Comparison of ENCODE assay signal across 20 cellular contexts in genomic region chr4:52780627-52781354, GRCh38. TPM values are rescaled to one million over a fixed set of nuclear protein-coding genes. Genes with fewer than 3 reads are reported as not detected.
DNase-seq lines count a peak whose midpoint lies in the region; ATAC-seq and TF ChIP-seq lines count a peak whose summit lies in the region.
"Had no signal": no experiment of that assay in that cellular context is flagged by ENCODE, and none has a peak within 500 bp of the region (broad histone marks: within the 10 kb centered on the region; RNA-seq: fewer than 3 reads in every experiment).

No MANE protein-coding gene starts in this region.

- H3K4me1 Mint-ChIP-seq in HFFc6 (ENCODE audit: low read depth), result no peaks in the 10 kb centered on the region
- H3K4me1 Mint-ChIP-seq: T-cell had no signal

- H3K27me3 ChIP-seq in foreskin keratinocyte, result no peaks in the 10 kb centered on the region

- ATAC-seq in GM18519 (IDR thresholded peaks at IDR 0.05; ENCODE audit: low FRiP score, unreplicated experiment), result peak; percentile 65
- ATAC-seq in foreskin keratinocyte, result peak; percentile 40
- ATAC-seq in HG02981 (IDR thresholded peaks at IDR 0.05; ENCODE audit: unreplicated experiment), result no peak
- ATAC-seq: activated CD4-positive, CD25-positive, alpha-beta regulatory T cell treated with anti-CD3 and anti-CD28 coated beads, Interleukin-2, amount 50 U/mL, for 24 hours; mucosa of descending colon; T-cell had no signal

- no peaks in the 10 kb centered on the region for H3K9me3 Mint-ChIP-seq in HFFc6
- H3K9me3 Mint-ChIP-seq: T-cell had no signal

- H3K4me3 ChIP-seq in LNCaP clone FGC (ENCODE audit: low read depth, low read length), result no peak overlapping the region
- H3K4me3 ChIP-seq: mucosa of descending colon, PC-9, thoracic aorta had no signal

- no peak for TF ChIP-seq CTCF in LNCaP clone FGC (IDR thresholded peaks at IDR 0.05; ENCODE audit: control insufficient read depth, extremely low read depth, insufficient read depth)
- TF ChIP-seq CTCF in foreskin keratinocyte (conservative IDR thresholded peaks at IDR 0.05), result no peak
- no peak for TF ChIP-seq CTCF in HFFc6 (IDR thresholded peaks at IDR 0.05)

- H3K27me3 Mint-ChIP-seq in HFFc6 (ENCODE audit: insufficient read depth), result peaks cover 6% of the 10 kb centered on the region

- H3K4me1 ChIP-seq in foreskin keratinocyte, result peaks cover 3% of the 10 kb centered on the region

- no peaks in the 10 kb centered on the region for H3K36me3 Mint-ChIP-seq in HFFc6 (ENCODE audit: low read depth)
- H3K36me3 Mint-ChIP-seq: T-cell had no signal

- no peak overlapping the region for H3K4me3 Mint-ChIP-seq in HFFc6
- H3K4me3 Mint-ChIP-seq: T-cell had no signal

- H3K27ac Mint-ChIP-seq in HFFc6, result no peak overlapping the region
- H3K27ac Mint-ChIP-seq: T-cell had no signal

- H3K27ac ChIP-seq in foreskin keratinocyte, result no peak overlapping the region
- H3K27ac ChIP-seq: PC-9, thoracic aorta had no signal

- peak; percentile 15 for DNase-seq in LNCaP clone FGC (ENCODE audit: low read depth)
- DNase-seq in SK-N-DZ (ENCODE audit: low spot score), result peak; percentile 12
- DNase-seq in foreskin keratinocyte, result no peak
- DNase-seq in Ammon's horn (ENCODE audit: low spot score), result no peak
- no peak for DNase-seq in HFFc6
- DNase-seq: dermis blood vessel endothelial cell; DND-41; H7; mucosa of descending colon; NCI-H1105 treated with DMSO at 0.1 percent for 48 hours; NCI-H226; PC-9; stimulated activated CD4-positive, alpha-beta T cell treated with anti-CD3 and anti-CD28 coated beads, Interleukin-2, amount 100 ng/mL, for 48 hours; stimulated activated CD8-positive, alpha-beta memory T cell treated with anti-CD3 and anti-CD28 coated beads, Interleukin-4, amount 100 ng/mL, for 48 hours; T-cell had no signal

RNA-seq across cellular contexts. Expression of gene ERVMER34-1, which starts 29.6 kb away (rescaled TPM):
- 0.16 and 0.17 TPM in 2 replicates for polyA plus RNA-seq in SK-N-DZ (2014; cell fraction: cytosol; rRNA removed)
- polyA plus RNA-seq in SK-N-DZ (2014; cell fraction: nucleus; rRNA removed), result not detected in 2 replicates
- 9.7 and 11.1 TPM in 2 replicates for total RNA-seq in foreskin keratinocyte
- 5.3 and 7.5 TPM in 2 replicates for polyA plus RNA-seq in foreskin keratinocyte
- not detected for total RNA-seq in HFFc6 (2021; fragmentation: NEBNext Ultra II Directional; extraction: Animal tissue kit (Norgen Biotek cat#: 25700))
- total RNA-seq: T-cell, thoracic aorta had no signal
- polyA plus RNA-seq: aorta had no signal

Comparison
In these comparisons a context has a peak if more than half of its experiments do, and no peak if none do; other contexts are left out.
1. DNase-seq: peak in LNCaP clone FGC (single experiment) and SK-N-DZ (single experiment); none in foreskin keratinocyte (0 of 2), Ammon's horn (single experiment) and HFFc6 (single experiment).
2. RNA of gene ERVMER34-1, which starts 29.6 kb away (total RNA-seq): 9.7 to 11.1 TPM in foreskin keratinocyte; not detected in HFFc6; every median in the first group is over 10 times any median in the second.